Comparison of ENCODE assay signal across 24 cellular contexts in the genomic region with DNA sequence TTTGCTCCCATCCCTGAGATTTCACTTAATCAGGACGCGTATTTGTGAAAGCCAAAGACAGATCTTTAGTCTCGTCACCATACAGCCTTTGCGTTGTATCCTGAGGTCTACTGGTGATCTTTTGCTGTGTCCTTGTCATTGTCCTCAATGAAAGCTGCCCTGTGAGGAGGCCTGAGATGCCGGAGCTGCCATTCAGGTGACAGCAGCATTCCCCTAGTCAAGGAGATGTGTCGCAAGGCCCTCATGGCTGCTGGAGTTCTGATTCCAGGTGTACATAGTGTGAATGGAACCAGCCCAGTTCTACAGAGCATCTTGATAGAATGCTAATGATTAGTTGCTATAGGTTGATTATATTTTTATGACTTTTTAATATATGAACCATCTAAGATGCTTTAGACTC.
"Had no signal": no experiment of that assay in that cellular context is flagged by ENCODE, and none has a peak within 500 bp of the region (broad histone marks: within the 10 kb centered on the region; RNA-seq: fewer than 3 reads in every experiment).

No MANE protein-coding gene starts in this region.

- H3K4me1 Mint-ChIP-seq: neural progenitor cell had no signal

- H3K79me2 ChIP-seq: hepatocyte had no signal

- H3K4me2 ChIP-seq: hepatocyte, neural progenitor cell had no signal

- DNase-seq: effector CD4-positive, alpha-beta T cell; endodermal cell; erythroblast; foreskin keratinocyte; head of caudate nucleus; kidney; left cardiac atrium; left ventricle myocardium inferior; mesenchymal stem cell; midbrain; nucleus accumbens; ovary; right cardiac atrium; small intestine; stimulated activated CD4-positive, alpha-beta T cell treated with anti-CD3 and anti-CD28 coated beads, Interleukin-12 subunit alpha, Interleukin-12 subunit beta, amount 100 ng/mL, for 4 hours; stimulated activated naive CD4-positive, alpha-beta T cell; thyroid gland; upper lobe of left lung; uterus had no signal

- H2AFZ ChIP-seq: hepatocyte, neural progenitor cell had no signal

- H3K27ac ChIP-seq: foreskin keratinocyte, hepatocyte, left ventricle myocardium inferior, neural progenitor cell, ovary, suprapubic skin, thyroid gland, upper lobe of left lung, uterus had no signal

- H3K4me3 ChIP-seq: hepatocyte, left ventricle myocardium inferior, lung, neural progenitor cell, ovary, suprapubic skin, thyroid gland, upper lobe of left lung, uterus had no signal

- H3K4me3 Mint-ChIP-seq: endodermal cell; natural killer cell treated with Interleukin-12 subunit alpha and Interleukin-12 subunit beta and Interleukin-15 and Interleukin-18, amount 100 ng/mL, for 72 hours; neural progenitor cell had no signal

- H3K4me1 ChIP-seq: foreskin keratinocyte, neural progenitor cell, suprapubic skin, upper lobe of left lung, uterus had no signal

- H3K27me3 ChIP-seq: foreskin keratinocyte, hepatocyte, neural progenitor cell, ovary, suprapubic skin, thyroid gland, upper lobe of left lung, uterus had no signal

- H3K9me3 Mint-ChIP-seq: endodermal cell; natural killer cell treated with Interleukin-12 subunit alpha and Interleukin-12 subunit beta and Interleukin-15 and Interleukin-18, amount 100 ng/mL, for 72 hours; neural progenitor cell had no signal

- H3K27ac Mint-ChIP-seq: endodermal cell; natural killer cell treated with Interleukin-12 subunit alpha and Interleukin-12 subunit beta and Interleukin-15 and Interleukin-18, amount 100 ng/mL, for 72 hours; neural progenitor cell had no signal

- H3K27me3 Mint-ChIP-seq: natural killer cell treated with Interleukin-12 subunit alpha and Interleukin-12 subunit beta and Interleukin-15 and Interleukin-18, amount 100 ng/mL, for 72 hours had no signal

- H3K36me3 ChIP-seq: ovary, uterus had no signal

- H3K9me3 ChIP-seq: left ventricle myocardium inferior, ovary, suprapubic skin, thyroid gland, upper lobe of left lung, uterus had no signal

- ATAC-seq: foreskin keratinocyte; left cardiac atrium; natural killer cell treated with Interleukin-12 subunit alpha and Interleukin-12 subunit beta and Interleukin-15 and Interleukin-18, amount 100 ng/mL, for 72 hours; right cardiac atrium had no signal
